11 cellular contexts compared by ENCODE assay signal in the genomic region with DNA sequence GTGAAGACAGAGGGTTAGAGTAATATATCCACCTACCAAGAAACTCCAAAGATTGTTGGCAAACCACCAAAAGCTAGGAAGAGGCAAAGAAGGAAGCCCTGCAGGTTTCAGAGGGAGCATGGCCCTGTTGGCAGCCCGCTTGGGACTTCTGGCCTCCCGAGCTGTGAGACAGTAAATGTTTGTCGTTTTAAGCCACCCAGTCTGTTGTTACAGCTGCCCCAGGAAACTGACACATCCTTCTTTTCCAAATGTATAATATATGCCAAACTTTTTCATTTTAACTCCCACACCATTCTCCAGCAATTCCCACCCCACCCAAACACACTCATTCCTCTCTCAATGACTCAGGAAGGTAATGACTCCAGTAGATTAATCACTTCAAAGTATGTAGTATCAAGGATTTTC.
A peak's percentile ranks its signal among the peaks of the same experiment; 100 is the strongest.
DNase-seq lines count a peak whose midpoint lies in the region; ATAC-seq and TF ChIP-seq lines count a peak whose summit lies in the region.
"Had no signal": no experiment of that assay in that cellular context is flagged by ENCODE, and none has a peak within 500 bp of the region (broad histone marks: within the 10 kb centered on the region; RNA-seq: fewer than 3 reads in every experiment).

No MANE protein-coding gene starts in this region.

- DNase-seq in BJ (ENCODE audit: low read depth) (peak; percentile 65), MG63 (peak; percentile 83), dermis blood vessel endothelial cell (peak; percentile 46), omental fat pad (ENCODE audit: low spot score) (no peak), NOMO-1 treated with dmso at 0.1 percent for 144 hours (lab: John Stamatoyannopoulos, UW; ENCODE audit: unreplicated experiment) (no peak), tibial nerve (ENCODE audit: low spot score in 2 of 2) (no peak)
- DNase-seq: esophagus squamous epithelium, NCI-H1417 treated with DMSO at 0.1 percent for 48 hours had no signal

- H3K4me3 ChIP-seq in BJ (ENCODE audit: low read depth, low read length), result no peak overlapping the region
- H3K4me3 ChIP-seq in MG63, result no peak overlapping the region
- H3K4me3 ChIP-seq in tibial nerve, result no peak overlapping the region
- H3K4me3 ChIP-seq: esophagus squamous epithelium, neural progenitor cell had no signal

- ATAC-seq in omental fat pad (ENCODE audit: low FRiP score), result peak; percentile 92
- ATAC-seq in HG03378 (IDR thresholded peaks at IDR 0.05; ENCODE audit: unreplicated experiment), result no peak
- no peak for ATAC-seq in GM21528 (IDR thresholded peaks at IDR 0.05; ENCODE audit: low FRiP score, unreplicated experiment)

- TF ChIP-seq CTCF in BJ (IDR thresholded peaks at IDR 0.05; ENCODE audit: insufficient read depth, low read depth, low read length) (no peak), omental fat pad (IDR thresholded peaks at IDR 0.05) (no peak), tibial nerve (IDR thresholded peaks at IDR 0.05) (no peak)

- no peak for TF ChIP-seq EP300 in tibial nerve (IDR thresholded peaks at IDR 0.05)

- POLR2A ChIA-PET in BJ (lab: Charles Lee), result no interaction called here

- no peak for TF ChIP-seq POLR2A in tibial nerve (IDR thresholded peaks at IDR 0.05)

- H3K9me3 ChIP-seq in MG63, result no peaks in the 10 kb centered on the region
- H3K9me3 ChIP-seq in tibial nerve, result peaks cover 0 to 10% (median 0%) of the 10 kb centered on the region in 4 donors
- H3K9me3 ChIP-seq: esophagus squamous epithelium had no signal

- 32 to 33% methylated on average over 3 of the region's 3 CpGs for WGBS in tibial nerve, 2 donors

- CTCF ChIA-PET in BJ (lab: Yijun Ruan, JAX), result interaction anchor here (1.0 kb wide), 1 partner anchor 403 kb away, joined by 3 read pairs; no protein-coding TSS in a partner anchor

- H3K36me3 ChIP-seq in BJ (ENCODE audit: control insufficient read depth, insufficient read depth, low read length), result no peaks in the 10 kb centered on the region
- H3K36me3 ChIP-seq in MG63, result no peaks in the 10 kb centered on the region
- no peaks in the 10 kb centered on the region for H3K36me3 ChIP-seq in tibial nerve
- H3K36me3 ChIP-seq: esophagus squamous epithelium, neural progenitor cell had no signal

- no peaks in the 10 kb centered on the region; the same call in 1 of the 2 replicates for H3K27me3 ChIP-seq in BJ (ENCODE audit: control insufficient read depth, insufficient read depth, low read length)
- H3K27me3 ChIP-seq in MG63, result no peaks in the 10 kb centered on the region
- no peaks in the 10 kb centered on the region for H3K27me3 ChIP-seq in tibial nerve
- H3K27me3 ChIP-seq: neural progenitor cell had no signal

- H3K4me1 ChIP-seq in tibial nerve, result no peaks in the 10 kb centered on the region

- H3K27ac ChIP-seq in tibial nerve, result no peak overlapping the region
- H3K27ac ChIP-seq: esophagus squamous epithelium, neural progenitor cell had no signal

Comparison
In these comparisons a context has a peak if more than half of its experiments do, and no peak if none do; other contexts are left out.
1. DNase-seq: peak in BJ (single experiment), MG63 (single experiment) and dermis blood vessel endothelial cell (single experiment); none in omental fat pad (single experiment), NOMO-1 treated with dmso at 0.1 percent for 144 hours (single experiment) and tibial nerve (0 of 2).